ENCODE assay signal across 16 cellular contexts in the genomic region with DNA sequence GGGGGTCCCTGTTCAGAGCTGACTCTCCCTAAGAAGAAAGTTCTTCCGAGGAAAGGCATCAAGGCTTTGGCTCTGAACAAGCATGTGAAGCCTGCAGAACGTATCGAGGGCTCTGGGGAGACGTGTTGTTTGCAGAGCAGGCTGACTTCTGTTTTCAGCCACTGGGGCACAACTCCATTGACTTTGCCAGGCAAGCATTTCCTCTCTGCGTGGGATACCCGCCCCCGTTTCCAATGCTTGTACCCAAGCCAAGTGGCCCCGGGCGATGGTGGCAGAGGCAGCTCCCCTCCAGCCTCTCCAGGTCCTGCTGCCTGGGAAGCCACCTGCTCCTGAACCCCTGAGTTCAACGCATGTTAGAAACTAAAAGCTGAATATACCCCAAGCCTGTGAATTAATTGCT.
"Had no signal": no experiment of that assay in that cellular context is flagged by ENCODE, and none has a peak within 500 bp of the region (broad histone marks: within the 10 kb centered on the region; RNA-seq: fewer than 3 reads in every experiment).

No MANE protein-coding gene starts in this region.

- H3K27ac ChIP-seq: hepatocyte, ovary, right atrium auricular region, testis, transverse colon had no signal

- H3K27me3 ChIP-seq: ovary, right atrium auricular region, testis had no signal

- H3K36me3 ChIP-seq: ovary, right atrium auricular region, transverse colon had no signal

- H3K79me2 ChIP-seq: hepatocyte had no signal

- DNase-seq: cortex of kidney; dorsolateral prefrontal cortex; effector CD8-positive, alpha-beta T cell; foreskin melanocyte; mammary epithelial cell; naive thymus-derived CD8-positive, alpha-beta T cell; ovary; stimulated activated CD4-positive, alpha-beta T cell treated with anti-CD3 and anti-CD28 coated beads, Interleukin-2, amount 100 ng/mL, for 48 hours; stimulated activated CD8-positive, alpha-beta memory T cell treated with anti-CD3 and anti-CD28 coated beads, Interleukin-4, amount 100 ng/mL, for 48 hours; testis; transverse colon had no signal

- H2AFZ ChIP-seq: hepatocyte had no signal

- H3K9me3 ChIP-seq: mucosa of descending colon, ovary, right atrium auricular region, testis, transverse colon had no signal

- H3K4me3 ChIP-seq: dorsolateral prefrontal cortex, hepatocyte, mucosa of descending colon, ovary, right atrium auricular region, smooth muscle cell, testis, transverse colon had no signal

- ATAC-seq: mucosa of descending colon; naive thymus-derived CD8-positive, alpha-beta T cell; stimulated activated effector memory CD8-positive, alpha-beta T cell treated with anti-CD3 and anti-CD28 coated beads, Interleukin-12 subunit alpha, Interleukin-12 subunit beta, amount 100 ng/mL, for 72 hours had no signal

- H3K4me1 ChIP-seq: right atrium auricular region, testis, transverse colon had no signal

- H3K4me2 ChIP-seq: hepatocyte, smooth muscle cell had no signal
